In the genomic region with DNA sequence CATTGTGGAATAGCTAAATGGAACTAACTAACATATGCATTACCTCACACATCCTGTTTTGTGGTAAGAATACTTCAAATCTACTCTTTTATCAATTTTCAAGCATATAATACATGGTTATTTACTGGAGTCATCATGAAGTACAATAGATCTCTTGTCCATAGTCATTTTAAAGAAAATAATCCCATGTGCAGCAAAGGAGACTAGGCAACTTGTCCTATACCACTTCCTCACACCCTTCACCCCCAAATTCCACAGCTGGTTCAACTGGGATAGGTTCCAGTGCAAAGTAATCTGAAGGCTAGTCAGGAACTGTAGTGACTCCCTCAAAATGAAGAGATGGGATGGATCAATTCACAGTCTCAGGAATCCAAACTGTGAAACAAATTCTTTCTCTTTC, we compare ENCODE assay signal across 23 cellular contexts.
DNase-seq lines count a peak whose midpoint lies in the region; ATAC-seq and TF ChIP-seq lines count a peak whose summit lies in the region.
"Had no signal": no experiment of that assay in that cellular context is flagged by ENCODE, and none has a peak within 500 bp of the region (broad histone marks: within the 10 kb centered on the region; RNA-seq: fewer than 3 reads in every experiment).

No MANE protein-coding gene starts in this region.

- H3K27me3 Mint-ChIP-seq in CD14-positive monocyte (ENCODE audit: low read depth in 3 of 3): peaks cover 0 to 1% (median 0%) of the 10 kb centered on the region in 3 donors
- H3K27me3 Mint-ChIP-seq: CD4-positive, alpha-beta T cell had no signal

- peaks cover 5 to 12% (median 8%) of the 10 kb centered on the region in 7 donors for H3K9me3 Mint-ChIP-seq in CD14-positive monocyte
- H3K9me3 Mint-ChIP-seq: CD4-positive, alpha-beta T cell had no signal

- TF ChIP-seq CTCF in CD14-positive monocyte (IDR thresholded peaks at IDR 0.05) (no peak), GM10266 (IDR thresholded peaks at IDR 0.05; ENCODE audit: control insufficient read depth, insufficient read depth, low read depth, missing control alignments) (no peak), heart right ventricle (IDR thresholded peaks at IDR 0.05) (no peak)

- peaks cover 0 to 10% (median 0%) of the 10 kb centered on the region in 9 donors for H3K4me1 ChIP-seq in heart right ventricle
- H3K4me1 ChIP-seq: BE2C, Caco-2 had no signal

- peaks cover 21% of the 10 kb centered on the region for H3K4me1 Mint-ChIP-seq in CD14-positive monocyte

- no peaks in the 10 kb centered on the region for H3K9me3 ChIP-seq in heart right ventricle
- H3K9me3 ChIP-seq: BE2C had no signal

- H3K27me3 ChIP-seq in heart right ventricle: no peaks in the 10 kb centered on the region
- H3K27me3 ChIP-seq: BE2C had no signal

- intact Hi-C loops in CD14-positive monocyte (cut with micrococcal nuclease) (no loop called here), heart right ventricle (cut with DNase I) (no loop called here)

- peaks cover 14 to 16% of the 10 kb centered on the region in 2 donors for H3K36me3 Mint-ChIP-seq in CD14-positive monocyte

- no peak overlapping the region for H3K4me3 Mint-ChIP-seq in CD14-positive monocyte
- H3K4me3 Mint-ChIP-seq: CD4-positive, alpha-beta T cell had no signal

- no peak for DNase-seq in CD14-positive monocyte (ENCODE audit: low spot score)
- DNase-seq in EH (ENCODE audit: low read depth): peak; percentile 2
- peak; percentile 73 for DNase-seq in HT1080 (ENCODE audit: low read depth)
- peak; percentile 3 for DNase-seq in SK-MEL-5 (ENCODE audit: low read depth, low spot score)
- DNase-seq in mesenteric fat pad (ENCODE audit: low spot score): no peak
- no peak for DNase-seq in GM10266 (ENCODE audit: extremely low spot score)
- no peak for DNase-seq in heart right ventricle
- DNase-seq: BE2C; Caco-2; CD4-positive, alpha-beta T cell; DMS 273 treated with DMSO at 0.1 percent for 48 hours; DMS79 treated with DMSO at 0.1 percent for 48 hours; KG1; NCI-H1417 treated with DMSO at 0.1 percent for 48 hours; NCI-H187; NCI-H446; NCI-H526; RPMI8226; SHP77; SW 1271 had no signal

- no peak overlapping the region for H3K4me3 ChIP-seq in heart right ventricle
- H3K4me3 ChIP-seq: SK-N-MC had no signal

- no peak overlapping the region for H3K27ac ChIP-seq in heart right ventricle
- H3K27ac ChIP-seq: HL-60, SK-N-MC had no signal

- ATAC-seq in heart right ventricle (no peak), GM21529 (IDR thresholded peaks at IDR 0.05; ENCODE audit: unreplicated experiment) (no peak)

- no peaks in the 10 kb centered on the region for H3K36me3 ChIP-seq in heart right ventricle
- H3K36me3 ChIP-seq: BE2C had no signal

- peak overlapping the region in 4 of 7 donors; percentile 23 to 46 (median 36) for H3K27ac Mint-ChIP-seq in CD14-positive monocyte
- H3K27ac Mint-ChIP-seq: CD4-positive, alpha-beta T cell had no signal

- in situ Hi-C loops in SK-MEL-5 (cut with HindIII; ENCODE audit: low pct_unique_long_range_greater_than_20kb, low sequenced_read_pairs): no loop called here

Comparison
In these comparisons a context has a peak if more than half of its experiments do, and no peak if none do; other contexts are left out.
1. DNase-seq: peak in EH (single experiment), HT1080 (single experiment) and SK-MEL-5 (single experiment); none in CD14-positive monocyte (single experiment), mesenteric fat pad (single experiment), GM10266 (single experiment) and heart right ventricle (0 of 2).